13 cellular contexts compared by ENCODE assay signal in genomic region chr3:182364323-182364722, GRCh38.
A peak's percentile ranks its signal among the peaks of the same experiment; 100 is the strongest.
DNase-seq lines count a peak whose midpoint lies in the region; ATAC-seq, FAIRE-seq and TF ChIP-seq lines count a peak whose summit lies in the region.
"Had no signal": no experiment of that assay in that cellular context is flagged by ENCODE, and none has a peak within 500 bp of the region (broad histone marks: within the 10 kb centered on the region; RNA-seq: fewer than 3 reads in every experiment).

No MANE protein-coding gene starts in this region.

- no peaks in the 10 kb centered on the region for H3K9me3 ChIP-seq in A673 (ENCODE audit: low read depth, low read length, poor library complexity, severe bottlenecking)
- H3K9me3 ChIP-seq in SK-N-SH = no peaks in the 10 kb centered on the region
- H3K9me3 ChIP-seq: BLaER1 had no signal

- peaks cover 7% of the 10 kb centered on the region for H3K4me1 ChIP-seq in A673 (ENCODE audit: insufficient read depth, low read length, poor library complexity, severe bottlenecking)
- peaks cover 5 to 10% of the 10 kb centered on the region in 2 experiments; a peak in 3 of 4 replicates for H3K4me1 ChIP-seq in SK-N-SH (ENCODE audit: control insufficient read depth in 1 of 2, insufficient read depth in 2 of 2, low read depth in 1 of 2, low read length in 1 of 2)
- H3K4me1 ChIP-seq: BLaER1 had no signal

- peaks cover 4% of the 10 kb centered on the region for H3F3A ChIP-seq in SK-N-SH (replicated peaks; ENCODE audit: insufficient read depth)

- H3K27me3 ChIP-seq in A673 (replicated peaks; ENCODE audit: insufficient read depth, low read depth, low read length, poor library complexity) = peaks cover 55% of the 10 kb centered on the region
- no peaks in the 10 kb centered on the region for H3K27me3 ChIP-seq in SK-N-SH (ENCODE audit: insufficient read depth)
- H3K27me3 ChIP-seq: BLaER1 had no signal

- H3K36me3 ChIP-seq in A673 (ENCODE audit: insufficient read depth, low read length, poor library complexity, severe bottlenecking) (no peaks in the 10 kb centered on the region), SK-N-SH (replicated peaks in 1 of 2; ENCODE audit: control insufficient read depth in 1 of 2, insufficient read depth in 2 of 2, low read length in 1 of 2) (no peaks in the 10 kb centered on the region)
- H3K36me3 ChIP-seq: BLaER1 had no signal

- DNase-seq in A673 (ENCODE audit: low spot score) = peak; percentile 42
- peak; percentile 7 for DNase-seq in HuH-7 (ENCODE audit: low spot score)
- peak; percentile 9 for DNase-seq in SK-N-SH
- peak; percentile 6 to 77 (median 41) for DNase-seq in head of caudate nucleus
- DNase-seq in activated naive CD4-positive, alpha-beta T cell treated with Interleukin-2 at 50 U/mL for 16 hours = no peak
- no peak for DNase-seq in GM19239 (ENCODE audit: insufficient read length, low spot score)
- no peak for DNase-seq in activated T-cell treated with anti-CD3 and anti-CD28 coated beads, Interleukin-2, amount 50 U/mL, for 1 hour
- DNase-seq: activated CD8-positive, alpha-beta memory T cell treated with anti-CD3 and anti-CD28 coated beads for 24 hours; naive thymus-derived CD8-positive, alpha-beta T cell; T-cell had no signal

- no peak for TF ChIP-seq RAD21 in SK-N-SH (IDR thresholded peaks at IDR 0.05; ENCODE audit: low read length)

- POLR2A ChIA-PET in A673 (lab: Charles Lee; ENCODE audit: low non-redundant PET) = no interaction called here
- POLR2A ChIA-PET in SK-N-SH (lab: Yijun Ruan, JAX) = no interaction called here

- no peaks in the 10 kb centered on the region for H3K79me2 ChIP-seq in SK-N-SH (ENCODE audit: insufficient read depth)

- H3K9me2 ChIP-seq in SK-N-SH = no peaks in the 10 kb centered on the region

- no peak for FAIRE-seq in GM19239 (lab: Jason Lieb, UNC)
- FAIRE-seq: HTR-8/SVneo had no signal

- intact Hi-C loops in A673 (cut with micrococcal nuclease; ENCODE audit: unreplicated experiment) (loop anchor here (10.0 kb wide), 1 partner anchor 650 kb away; the partner anchor contains the start of gene SOX2), head of caudate nucleus (cut with DNase I) (no loop called here)

- H4K20me1 ChIP-seq in SK-N-SH (ENCODE audit: insufficient read depth) = no peaks in the 10 kb centered on the region
- H4K20me1 ChIP-seq: BLaER1 had no signal

- peak overlapping the region; percentile 42; the same call in 1 of the 2 replicates for H2AFZ ChIP-seq in SK-N-SH (ENCODE audit: low read depth)

- H3K4me3 ChIP-seq in A673 (ENCODE audit: low read depth, low read length, poor library complexity, severe bottlenecking) = peak overlapping the region; percentile 7
- H3K4me3 ChIP-seq in SK-N-SH (ENCODE audit: low read depth in 2 of 2, low read length in 1 of 2) = no peak overlapping the region; a peak in 1 of 4 replicates
- H3K4me3 ChIP-seq: BLaER1 had no signal

- H3K9ac ChIP-seq in SK-N-SH = no peak overlapping the region
- H3K9ac ChIP-seq: BLaER1 had no signal

- WGBS in SK-N-SH (ENCODE audit: low lambda C conversion rate) = 70% methylated on average over 6 of the region's 6 CpGs

- TF ChIP-seq EP300 in SK-N-SH (IDR thresholded peaks at IDR 0.05; ENCODE audit: borderline replicate concordance in 1 of 2, low read depth in 1 of 2, low read length in 1 of 2) = no peak

- ATAC-seq in GM21717 (IDR thresholded peaks at IDR 0.05; ENCODE audit: unreplicated experiment) = no peak
- ATAC-seq: naive thymus-derived CD8-positive, alpha-beta T cell; T-cell had no signal

- peak; percentile 40; the same call in 1 of the 2 replicates for TF ChIP-seq CTCF in A673 (conservative IDR thresholded peaks at IDR 0.05; ENCODE audit: low read depth, low read length)
- TF ChIP-seq CTCF in SK-N-SH (IDR thresholded peaks at IDR 0.05) = no peak

- H3K27ac ChIP-seq in A673 (ENCODE audit: low read depth, low read length, poor library complexity, severe bottlenecking) = no peak overlapping the region
- peak overlapping the region; percentile 59 to 79 for H3K27ac ChIP-seq in SK-N-SH (ENCODE audit: low read depth in 2 of 2, low read length in 1 of 2)
- H3K27ac ChIP-seq: BLaER1 had no signal

- BruUV-seq in A673 (replicated peaks; lab: Mats Ljungman, UMichigan) = no TSS peak

- CTCF ChIA-PET in A673 (lab: Charles Lee) (no interaction called here), SK-N-SH (lab: Yijun Ruan, JAX) (interaction anchor here (1.2 kb wide), 1 partner anchor 257 kb away, joined by 3 read pairs; no protein-coding TSS in a partner anchor)

- peak overlapping the region; percentile 60 for H3K4me2 ChIP-seq in SK-N-SH
- H3K4me2 ChIP-seq: BLaER1 had no signal

TF ChIP-seq in SK-N-SH, 30 proteins besides CTCF, POLR2A, EP300 and RAD21:
- TF ChIP-seq JUND (IDR thresholded peaks at IDR 0.05) (no peak), ELF1 (IDR thresholded peaks at IDR 0.05) (no peak), FOSL2 (IDR thresholded peaks at IDR 0.05; ENCODE audit: borderline replicate concordance, low read depth) (no peak), NRF1 (IDR thresholded peaks at IDR 0.05; ENCODE audit: low read depth, low read length) (no peak), FOXM1 (IDR thresholded peaks at IDR 0.05; ENCODE audit: low read depth) (no peak), RCOR1 (IDR thresholded peaks at IDR 0.05; ENCODE audit: low read length) (no peak), MEF2A (IDR thresholded peaks at IDR 0.05; ENCODE audit: borderline replicate concordance, low read depth) (no peak), POLR2AphosphoS5 (IDR thresholded peaks at IDR 0.05; ENCODE audit: low read depth, low read length) (no peak), TCF12 (IDR thresholded peaks at IDR 0.05) (no peak), GABPA (IDR thresholded peaks at IDR 0.05; ENCODE audit: low read depth) (no peak), YY1 (IDR thresholded peaks at IDR 0.05; ENCODE audit: low read depth) (no peak), PBX3 (IDR thresholded peaks at IDR 0.05) (no peak), MXI1 (IDR thresholded peaks at IDR 0.05; ENCODE audit: low read depth, low read length) (no peak)
- TF ChIP-seq, protein P1, sequence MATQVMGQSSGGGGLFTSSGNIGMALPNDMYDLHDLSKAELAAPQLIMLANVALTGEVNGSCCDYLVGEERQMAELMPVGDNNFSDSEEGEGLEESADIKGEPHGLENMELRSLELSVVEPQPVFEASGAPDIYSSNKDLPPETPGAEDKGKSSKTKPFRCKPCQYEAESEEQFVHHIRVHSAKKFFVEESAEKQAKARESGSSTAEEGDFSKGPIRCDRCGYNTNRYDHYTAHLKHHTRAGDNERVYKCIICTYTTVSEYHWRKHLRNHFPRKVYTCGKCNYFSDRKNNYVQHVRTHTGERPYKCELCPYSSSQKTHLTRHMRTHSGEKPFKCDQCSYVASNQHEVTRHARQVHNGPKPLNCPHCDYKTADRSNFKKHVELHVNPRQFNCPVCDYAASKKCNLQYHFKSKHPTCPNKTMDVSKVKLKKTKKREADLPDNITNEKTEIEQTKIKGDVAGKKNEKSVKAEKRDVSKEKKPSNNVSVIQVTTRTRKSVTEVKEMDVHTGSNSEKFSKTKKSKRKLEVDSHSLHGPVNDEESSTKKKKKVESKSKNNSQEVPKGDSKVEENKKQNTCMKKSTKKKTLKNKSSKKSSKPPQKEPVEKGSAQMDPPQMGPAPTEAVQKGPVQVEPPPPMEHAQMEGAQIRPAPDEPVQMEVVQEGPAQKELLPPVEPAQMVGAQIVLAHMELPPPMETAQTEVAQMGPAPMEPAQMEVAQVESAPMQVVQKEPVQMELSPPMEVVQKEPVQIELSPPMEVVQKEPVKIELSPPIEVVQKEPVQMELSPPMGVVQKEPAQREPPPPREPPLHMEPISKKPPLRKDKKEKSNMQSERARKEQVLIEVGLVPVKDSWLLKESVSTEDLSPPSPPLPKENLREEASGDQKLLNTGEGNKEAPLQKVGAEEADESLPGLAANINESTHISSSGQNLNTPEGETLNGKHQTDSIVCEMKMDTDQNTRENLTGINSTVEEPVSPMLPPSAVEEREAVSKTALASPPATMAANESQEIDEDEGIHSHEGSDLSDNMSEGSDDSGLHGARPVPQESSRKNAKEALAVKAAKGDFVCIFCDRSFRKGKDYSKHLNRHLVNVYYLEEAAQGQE (IDR thresholded peaks at IDR 0.05; ENCODE audit: low read depth, low read length) = no peak
- TF ChIP-seq, protein P2, sequence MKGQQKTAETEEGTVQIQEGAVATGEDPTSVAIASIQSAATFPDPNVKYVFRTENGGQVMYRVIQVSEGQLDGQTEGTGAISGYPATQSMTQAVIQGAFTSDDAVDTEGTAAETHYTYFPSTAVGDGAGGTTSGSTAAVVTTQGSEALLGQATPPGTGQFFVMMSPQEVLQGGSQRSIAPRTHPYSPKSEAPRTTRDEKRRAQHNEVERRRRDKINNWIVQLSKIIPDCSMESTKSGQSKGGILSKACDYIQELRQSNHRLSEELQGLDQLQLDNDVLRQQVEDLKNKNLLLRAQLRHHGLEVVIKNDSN (IDR thresholded peaks at IDR 0.05; ENCODE audit: borderline replicate concordance, low read depth) = no peak

Comparison
In these comparisons a context has a peak if more than half of its experiments do, and no peak if none do; other contexts are left out.
1. DNase-seq: peak in A673 (single experiment), HuH-7 (single experiment), SK-N-SH (single experiment) and head of caudate nucleus (42 of 42); none in activated naive CD4-positive, alpha-beta T cell treated with Interleukin-2 at 50 U/mL for 16 hours (single experiment), GM19239 (single experiment) and activated T-cell treated with anti-CD3 and anti-CD28 coated beads, Interleukin-2, amount 50 U/mL, for 1 hour (single experiment).